ENCODE assay signal across 8 cellular contexts in the genomic region with DNA sequence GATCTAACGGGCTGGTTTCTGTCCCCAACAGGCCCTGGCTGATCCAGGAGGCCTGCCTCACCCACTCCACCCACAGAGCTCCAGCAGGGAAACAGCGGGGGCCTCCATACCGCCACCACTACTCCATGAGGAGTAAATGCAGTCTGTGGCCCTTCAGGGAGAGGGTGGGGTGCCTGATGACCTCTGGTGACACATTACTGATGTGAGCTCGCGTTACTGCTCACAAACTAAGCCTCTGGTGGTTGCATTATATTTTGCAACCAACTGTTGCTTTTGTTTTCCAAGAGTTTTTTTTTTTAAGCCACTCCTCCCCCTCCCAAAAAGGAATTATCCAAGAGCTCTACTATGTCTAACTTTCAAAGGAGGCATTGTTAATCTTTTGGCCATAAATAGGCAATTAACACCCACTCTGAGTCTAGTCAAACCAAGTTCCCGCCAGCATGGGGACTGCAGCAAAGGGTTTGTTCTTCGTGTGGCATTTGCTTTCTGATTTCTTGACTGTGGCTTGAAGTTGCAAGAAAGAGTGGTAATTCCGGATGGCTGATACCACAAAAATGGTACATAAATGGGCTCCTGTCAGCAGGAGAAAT.
DNase-seq lines count a peak whose midpoint lies in the region; ATAC-seq and TF ChIP-seq lines count a peak whose summit lies in the region.

No MANE protein-coding gene starts in this region.

- H3K4me1 ChIP-seq in CD4-positive, CD25-positive, alpha-beta regulatory T cell (ENCODE audit: control insufficient read depth, insufficient read depth, low read length, poor library complexity, severe bottlenecking): peaks cover 87% of the 10 kb centered on the region
- peaks cover 17% of the 10 kb centered on the region for H3K4me1 ChIP-seq in mammary epithelial cell (ENCODE audit: insufficient read depth, low read length)
- H3K4me1 ChIP-seq in right lobe of liver: peaks cover 0 to 11% (median 0%) of the 10 kb centered on the region in 4 donors

- H3K27ac Mint-ChIP-seq in CD4-positive, CD25-positive, alpha-beta regulatory T cell: peak overlapping the region in 2 of 3 donors; percentile 75 to 92
- peak overlapping the region; percentile 70 for H3K27ac Mint-ChIP-seq in type B pancreatic cell

- no peaks in the 10 kb centered on the region for H3K9me3 ChIP-seq in CD4-positive, CD25-positive, alpha-beta regulatory T cell (ENCODE audit: control insufficient read depth in 2 of 2, low read length in 2 of 2)
- no peaks in the 10 kb centered on the region for H3K9me3 ChIP-seq in mammary epithelial cell (replicated peaks; ENCODE audit: insufficient read depth, low read length)
- H3K9me3 ChIP-seq in right lobe of liver: no peaks in the 10 kb centered on the region

- ATAC-seq in CD4-positive, CD25-positive, alpha-beta regulatory T cell (ENCODE audit: low read depth in 2 of 2): no peak
- ATAC-seq in right lobe of liver (peak in 2 of 4 donors; percentile 37 to 46), GM18909 (IDR thresholded peaks at IDR 0.05; ENCODE audit: poor library complexity, unreplicated experiment) (no peak), GM19395 (IDR thresholded peaks at IDR 0.05; ENCODE audit: unreplicated experiment) (no peak)

- in situ Hi-C loops in mammary epithelial cell (cut with MboI; ENCODE audit: low sequenced_read_pairs in 2 of 2): no loop called here

- H3K9me3 Mint-ChIP-seq in CD4-positive, CD25-positive, alpha-beta regulatory T cell: no peaks in the 10 kb centered on the region
- H3K9me3 Mint-ChIP-seq in type B pancreatic cell: no peaks in the 10 kb centered on the region

- intact Hi-C loops in mammary epithelial cell (cut with micrococcal nuclease): loop anchor here (2.0 to 5.0 kb wide), 3 partner anchors 39 to 139 kb away; a partner anchor contains a TSS
- intact Hi-C loops in right lobe of liver (cut with DNase I): no loop called here

- H2AFZ ChIP-seq in mammary epithelial cell (ENCODE audit: low read depth, low read length): no peak overlapping the region

- H3K79me2 ChIP-seq in mammary epithelial cell (ENCODE audit: insufficient read depth, low read length): peaks cover 68% of the 10 kb centered on the region

- peak overlapping the region; percentile 7 for H3K4me3 ChIP-seq in CD4-positive, CD25-positive, alpha-beta regulatory T cell (ENCODE audit: low read depth, low read length)
- H3K4me3 ChIP-seq in mammary epithelial cell (replicated peaks in 1 of 3; ENCODE audit: insufficient read depth in 1 of 3, low read depth in 2 of 3, low read length in 3 of 3): no peak overlapping the region
- H3K4me3 ChIP-seq in right lobe of liver: no peak overlapping the region

- dilution Hi-C loops in mammary epithelial cell (cut with HindIII; ENCODE audit: low sequenced_read_pairs): loop anchor here (5.0 kb wide), 1 partner anchor 84 kb away; no protein-coding TSS in a partner anchor

- TF ChIP-seq POLR2A in right lobe of liver (IDR thresholded peaks at IDR 0.05): no peak

- no peaks in the 10 kb centered on the region for H4K20me1 ChIP-seq in mammary epithelial cell (ENCODE audit: insufficient read depth, low read length)

- H3K4me3 Mint-ChIP-seq in CD4-positive, CD25-positive, alpha-beta regulatory T cell: peak overlapping the region in 2 of 4 donors; percentile 37 to 81
- H3K4me3 Mint-ChIP-seq in type B pancreatic cell: no peak overlapping the region

- no TSS peak for BruUV-seq in mammary epithelial cell (replicated peaks; lab: Mats Ljungman, UMichigan)

- peak; percentile 48 to 57 for TF ChIP-seq CTCF in mammary epithelial cell (conservative IDR thresholded peaks at IDR 0.05 in 1 of 2, IDR thresholded peaks at IDR 0.05 in 1 of 2; ENCODE audit: extremely low read depth in 1 of 2, insufficient read depth in 1 of 2, low read depth in 1 of 2, low read length in 2 of 2)
- no peak for TF ChIP-seq CTCF in right lobe of liver (IDR thresholded peaks at IDR 0.05)
- peak; percentile 61 for TF ChIP-seq CTCF in type B pancreatic cell (conservative IDR thresholded peaks at IDR 0.05)

- peaks cover 4% of the 10 kb centered on the region for H3K27me3 Mint-ChIP-seq in CD4-positive, CD25-positive, alpha-beta regulatory T cell
- H3K27me3 Mint-ChIP-seq in type B pancreatic cell: no peaks in the 10 kb centered on the region

- H3K27ac ChIP-seq in CD4-positive, CD25-positive, alpha-beta regulatory T cell (ENCODE audit: insufficient read depth, low read length, poor library complexity, severe bottlenecking): no peak overlapping the region
- H3K27ac ChIP-seq in mammary epithelial cell (ENCODE audit: insufficient read depth, low read depth, low read length) (no peak overlapping the region), right lobe of liver (no peak overlapping the region)

- CTCF ChIA-PET in mammary epithelial cell (lab: Charles Lee; ENCODE audit: low non-redundant PET): interaction anchor here (0.6 to 0.8 kb wide), 2 partner anchors 24 to 61 kb away, joined by 3 read pairs; no protein-coding TSS in a partner anchor

- DNase-seq in CD4-positive, CD25-positive, alpha-beta regulatory T cell: no peak
- DNase-seq in M059J (ENCODE audit: low read depth) (peak; percentile 7), mammary epithelial cell (peak; percentile 72), right lobe of liver (peak in 2 of 3 donors; percentile 29 to 42), type B pancreatic cell (ENCODE audit: extremely low spot score, unreplicated experiment) (no peak), COR-L47 (lab: John Stamatoyannopoulos, UW) (no peak)

- H3K36me3 Mint-ChIP-seq in CD4-positive, CD25-positive, alpha-beta regulatory T cell: peaks cover 25% of the 10 kb centered on the region
- H3K36me3 Mint-ChIP-seq in type B pancreatic cell: no peaks in the 10 kb centered on the region

- 13% methylated on average over 8 of the region's 8 CpGs for WGBS in mammary epithelial cell (ENCODE audit: low coverage, missing lambda C conversion rate)
- WGBS in right lobe of liver (ENCODE audit: insufficient coverage, low coverage, low lambda C conversion rate, missing lambda C conversion rate): 73% methylated on average over 6 of the region's 8 CpGs

- no peaks in the 10 kb centered on the region for H3K27me3 ChIP-seq in CD4-positive, CD25-positive, alpha-beta regulatory T cell (ENCODE audit: control insufficient read depth, insufficient read depth, low read length)
- no peaks in the 10 kb centered on the region for H3K27me3 ChIP-seq in mammary epithelial cell (ENCODE audit: insufficient read depth, low read length)
- no peaks in the 10 kb centered on the region for H3K27me3 ChIP-seq in right lobe of liver

- no peak overlapping the region for H3K4me2 ChIP-seq in mammary epithelial cell (ENCODE audit: insufficient read depth, low read depth, low read length)

- peaks cover 14 to 96% (median 63%) of the 10 kb centered on the region in 4 donors for H3K4me1 Mint-ChIP-seq in CD4-positive, CD25-positive, alpha-beta regulatory T cell
- H3K4me1 Mint-ChIP-seq in type B pancreatic cell (ENCODE audit: unreplicated experiment): peaks cover 58% of the 10 kb centered on the region

- H3K36me3 ChIP-seq in CD4-positive, CD25-positive, alpha-beta regulatory T cell (ENCODE audit: control insufficient read depth, insufficient read depth, low read length): peaks cover 45% of the 10 kb centered on the region
- H3K36me3 ChIP-seq in mammary epithelial cell (ENCODE audit: insufficient read depth, low read length) (no peaks in the 10 kb centered on the region), right lobe of liver (no peaks in the 10 kb centered on the region)

- H3K9ac ChIP-seq in mammary epithelial cell (ENCODE audit: insufficient read depth, low read length): no peak overlapping the region

Comparison
In these comparisons a context has a peak if more than half of its experiments do, and no peak if none do; other contexts are left out.
1. DNase-seq: peak in M059J (single experiment), mammary epithelial cell (single experiment) and right lobe of liver (2 of 3); none in CD4-positive, CD25-positive, alpha-beta regulatory T cell (0 of 3), type B pancreatic cell (single experiment) and COR-L47 (single experiment).
2. CTCF ChIP-seq: peak in mammary epithelial cell (2 of 2) and type B pancreatic cell (single experiment); none in right lobe of liver (0 of 4).